5 cellular contexts compared by ENCODE assay signal in genomic region chr7:13007331-13007730, GRCh38.
"Had no signal": no experiment of that assay in that cellular context is flagged by ENCODE, and none has a peak within 500 bp of the region (broad histone marks: within the 10 kb centered on the region; RNA-seq: fewer than 3 reads in every experiment).

No MANE protein-coding gene starts in this region.

- DNase-seq: GOT3, H9, HCEC 1CT, IMR-90 had no signal

- H3K4me3 ChIP-seq: K562 had no signal

- H3K27ac Mint-ChIP-seq: H9 had no signal

- H3K4me3 Mint-ChIP-seq: H9 had no signal

- ATAC-seq: K562 had no signal
